ENCODE assay signal across 27 cellular contexts in the genomic region with DNA sequence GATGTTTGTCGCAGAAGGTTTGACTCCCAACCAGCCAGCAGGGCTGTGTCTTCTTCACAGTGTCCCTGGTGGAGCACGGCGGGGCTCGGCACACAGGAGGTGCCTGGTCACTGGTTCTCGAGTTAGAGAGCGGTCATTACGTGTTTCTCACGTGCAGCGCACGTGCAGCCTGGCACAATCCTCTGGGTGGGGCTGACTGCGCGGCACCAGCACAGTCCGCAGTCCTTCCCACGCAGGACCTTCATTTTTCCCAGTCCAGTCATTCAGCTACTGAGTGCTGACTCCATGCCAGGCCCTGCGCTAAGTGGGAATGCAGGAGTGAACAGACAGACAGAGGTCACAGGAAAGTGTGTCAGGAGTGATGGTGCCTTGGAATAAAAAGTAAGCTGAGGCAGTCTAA.
"Had no signal": no experiment of that assay in that cellular context is flagged by ENCODE, and none has a peak within 500 bp of the region (broad histone marks: within the 10 kb centered on the region; RNA-seq: fewer than 3 reads in every experiment).

No MANE protein-coding gene starts in this region.

- H3K4me1 ChIP-seq: psoas muscle, right atrium auricular region, stomach, suprapubic skin, tibial nerve had no signal

- H3K27me3 Mint-ChIP-seq: activated B cell treated with CpG ODN at 0.5 μM for 24 hours; activated CD4-positive, alpha-beta memory T cell treated with anti-CD3 and anti-CD28 coated beads for 36 hours; effector memory CD8-positive, alpha-beta T cell; naive thymus-derived CD4-positive, alpha-beta T cell; T-helper 17 cell had no signal

- H3K27ac ChIP-seq: brain microvascular endothelial cell, dorsolateral prefrontal cortex, esophagus squamous epithelium, neutrophil, ovary, psoas muscle, right atrium auricular region, stomach, suprapubic skin, tibial nerve had no signal

- DNase-seq: activated B cell treated with CpG ODN at 0.5 μM for 24 hours; activated CD4-positive, alpha-beta memory T cell treated with anti-CD3 and anti-CD28 coated beads for 36 hours; activated CD4-positive, alpha-beta T cell treated with anti-CD3 and anti-CD28 coated beads for 48 hours; activated effector memory CD4-positive, alpha-beta T cell treated with anti-CD3 and anti-CD28 coated beads, Interleukin-2, amount 50 U/mL, for 16 hours; activated naive CD4-positive, alpha-beta T cell treated with anti-CD3 and anti-CD28 coated beads, Interleukin-2, amount 50 U/mL, for 16 hours; activated T-cell treated with anti-CD3 and anti-CD28 coated beads, Interleukin-2, amount 50 U/mL, for 72 hours; aorta; brain microvascular endothelial cell; caudate nucleus; dorsolateral prefrontal cortex; effector memory CD8-positive, alpha-beta T cell; esophagus squamous epithelium; foreskin fibroblast; kidney; naive thymus-derived CD4-positive, alpha-beta T cell; ovary; psoas muscle; stimulated activated CD4-positive, alpha-beta T cell treated with anti-CD3 and anti-CD28 coated beads, Interleukin-4, amount 100 ng/mL, for 4 hours; stomach; SW 1271; T-helper 17 cell had no signal

- H3K9me3 Mint-ChIP-seq: activated B cell treated with CpG ODN at 0.5 μM for 24 hours; activated CD4-positive, alpha-beta memory T cell treated with anti-CD3 and anti-CD28 coated beads for 36 hours; effector memory CD8-positive, alpha-beta T cell had no signal

- H3K9me3 ChIP-seq: esophagus squamous epithelium, neutrophil, ovary, psoas muscle, right atrium auricular region, stomach, suprapubic skin, tibial nerve had no signal

- H3K4me1 Mint-ChIP-seq: activated B cell treated with CpG ODN at 0.5 μM for 24 hours, T-helper 17 cell had no signal

- H3K27ac Mint-ChIP-seq: activated B cell treated with CpG ODN at 0.5 μM for 24 hours; activated CD4-positive, alpha-beta memory T cell treated with anti-CD3 and anti-CD28 coated beads for 36 hours; activated T-cell treated with anti-CD3 and anti-CD28 coated beads, Interleukin-2, amount 50 U/mL, for 72 hours; naive thymus-derived CD4-positive, alpha-beta T cell; T-helper 17 cell had no signal

- H3K4me3 ChIP-seq: dorsolateral prefrontal cortex, esophagus squamous epithelium, lung, ovary, psoas muscle, right atrium auricular region, stomach, suprapubic skin, tibial nerve had no signal

- ATAC-seq: activated T-cell treated with anti-CD3 and anti-CD28 coated beads, Interleukin-2, amount 50 U/mL, for 72 hours; effector memory CD8-positive, alpha-beta T cell; left lobe of liver; naive thymus-derived CD4-positive, alpha-beta T cell; T-helper 17 cell had no signal

- H3K27me3 ChIP-seq: brain microvascular endothelial cell, dorsolateral prefrontal cortex, esophagus squamous epithelium, neutrophil, ovary, right atrium auricular region, stomach, suprapubic skin, tibial nerve had no signal

- H3K36me3 ChIP-seq: brain microvascular endothelial cell, neutrophil, ovary, right atrium auricular region, stomach, suprapubic skin, tibial nerve had no signal

- H3K4me3 Mint-ChIP-seq: activated B cell treated with CpG ODN at 0.5 μM for 24 hours; activated CD4-positive, alpha-beta memory T cell treated with anti-CD3 and anti-CD28 coated beads for 36 hours; activated T-cell treated with anti-CD3 and anti-CD28 coated beads, Interleukin-2, amount 50 U/mL, for 72 hours; effector memory CD8-positive, alpha-beta T cell; naive thymus-derived CD4-positive, alpha-beta T cell; T-helper 17 cell had no signal
